In genomic region chr1:155308493-155309422, GRCh38 we compare ENCODE assay signal across 8 cellular contexts. TPM values are rescaled to one million over a fixed set of nuclear protein-coding genes. Genes with fewer than 3 reads are reported as not detected.
DNase-seq lines count a peak whose midpoint lies in the region; ATAC-seq and TF ChIP-seq lines count a peak whose summit lies in the region.

TSS of gene FDPS (plus strand) at chr1:155308866. CDS start at chr1:155309790, 924 bp downstream.

- no peak for TF ChIP-seq EP300 in suprapubic skin (IDR thresholded peaks at IDR 0.05)

- no peaks in the 10 kb centered on the region for H3K27me3 Mint-ChIP-seq in activated naive CD4-positive, alpha-beta T cell treated with anti-CD3 and anti-CD28 coated beads, Interleukin-2, amount 50 U/mL, for 24 hours

- H3K27ac Mint-ChIP-seq in activated naive CD4-positive, alpha-beta T cell treated with anti-CD3 and anti-CD28 coated beads, Interleukin-2, amount 50 U/mL, for 24 hours, result peak within 1 kb of the TSS; percentile 93

- peak within 1 kb of the TSS; percentile 99 for H3K4me3 Mint-ChIP-seq in activated naive CD4-positive, alpha-beta T cell treated with anti-CD3 and anti-CD28 coated beads, Interleukin-2, amount 50 U/mL, for 24 hours

- H3K4me1 ChIP-seq in suprapubic skin, result peaks cover 19% of the 10 kb centered on the region

- no peaks in the 10 kb centered on the region for H3K9me3 Mint-ChIP-seq in activated naive CD4-positive, alpha-beta T cell treated with anti-CD3 and anti-CD28 coated beads, Interleukin-2, amount 50 U/mL, for 24 hours

- TF ChIP-seq POLR2A in suprapubic skin (IDR thresholded peaks at IDR 0.05), result peak in 1 of 2 donors; percentile 40

- H3K27me3 ChIP-seq in GM06990 (replicated peaks; ENCODE audit: control insufficient read depth, insufficient read depth, low read length) (no peaks in the 10 kb centered on the region), suprapubic skin (no peaks in the 10 kb centered on the region)

- peak within 1 kb of the TSS; percentile 88 for H3K4me3 ChIP-seq in GM06990 (replicated peaks; ENCODE audit: low read depth, low read length)
- peak within 1 kb of the TSS; percentile 87 for H3K4me3 ChIP-seq in suprapubic skin

- peaks cover 12% of the 10 kb centered on the region for H3K36me3 ChIP-seq in GM06990 (ENCODE audit: control insufficient read depth, insufficient read depth, low read length)
- no peaks in the 10 kb centered on the region for H3K36me3 ChIP-seq in suprapubic skin

- H3K36me3 Mint-ChIP-seq in activated naive CD4-positive, alpha-beta T cell treated with anti-CD3 and anti-CD28 coated beads, Interleukin-2, amount 50 U/mL, for 24 hours, result peaks cover 12% of the 10 kb centered on the region

- ATAC-seq in HG02588 (IDR thresholded peaks at IDR 0.05; ENCODE audit: unreplicated experiment) (peak; percentile 93), SK-N-SH treated with all-trans-retinoic acid at 6 μM for 48 hours (peak; percentile 98)

- peaks cover 27% of the 10 kb centered on the region for H3K4me1 Mint-ChIP-seq in activated naive CD4-positive, alpha-beta T cell treated with anti-CD3 and anti-CD28 coated beads, Interleukin-2, amount 50 U/mL, for 24 hours

- TF ChIP-seq CTCF in GM06990 (IDR thresholded peaks at IDR 0.05; ENCODE audit: insufficient read depth, low read length, poor library complexity, severe bottlenecking), result no peak
- TF ChIP-seq CTCF in suprapubic skin (IDR thresholded peaks at IDR 0.05), result no peak

- under 1% methylated on average over 46 of the region's 51 CpGs for WGBS in suprapubic skin

- H3K9me3 ChIP-seq in suprapubic skin, result no peaks in the 10 kb centered on the region

- DNase-seq in GM06990 (ENCODE audit: extremely low read depth, insufficient read length) (peak; percentile 99), NCI-H1092 (lab: John Stamatoyannopoulos, UW) (peak; percentile 99), germinal center (ENCODE audit: low spot score) (peak; percentile 98), nucleus accumbens (lab: John Stamatoyannopoulos, UW) (peak; percentile 81 to 100 (median 98)), suprapubic skin (ENCODE audit: low spot score in 2 of 2) (peak; percentile 99)

- peak within 1 kb of the TSS; percentile 88 for H3K27ac ChIP-seq in suprapubic skin

TF ChIP-seq in SK-N-SH treated with all-trans-retinoic acid at 6 μM for 48 hours, 23 proteins besides CTCF, POLR2A, EP300 and RAD21:
- TF ChIP-seq SNAI2 (CRISPR knock-in tag; IDR thresholded peaks at IDR 0.05), result no peak
- 0 out of 2 replicates have a peak, but pooled peaks have one; percentile 24 for TF ChIP-seq POU6F1 (CRISPR knock-in tag; IDR thresholded peaks at IDR 0.05; ENCODE audit: borderline replicate concordance, low read depth)
- TF ChIP-seq, protein P1, sequence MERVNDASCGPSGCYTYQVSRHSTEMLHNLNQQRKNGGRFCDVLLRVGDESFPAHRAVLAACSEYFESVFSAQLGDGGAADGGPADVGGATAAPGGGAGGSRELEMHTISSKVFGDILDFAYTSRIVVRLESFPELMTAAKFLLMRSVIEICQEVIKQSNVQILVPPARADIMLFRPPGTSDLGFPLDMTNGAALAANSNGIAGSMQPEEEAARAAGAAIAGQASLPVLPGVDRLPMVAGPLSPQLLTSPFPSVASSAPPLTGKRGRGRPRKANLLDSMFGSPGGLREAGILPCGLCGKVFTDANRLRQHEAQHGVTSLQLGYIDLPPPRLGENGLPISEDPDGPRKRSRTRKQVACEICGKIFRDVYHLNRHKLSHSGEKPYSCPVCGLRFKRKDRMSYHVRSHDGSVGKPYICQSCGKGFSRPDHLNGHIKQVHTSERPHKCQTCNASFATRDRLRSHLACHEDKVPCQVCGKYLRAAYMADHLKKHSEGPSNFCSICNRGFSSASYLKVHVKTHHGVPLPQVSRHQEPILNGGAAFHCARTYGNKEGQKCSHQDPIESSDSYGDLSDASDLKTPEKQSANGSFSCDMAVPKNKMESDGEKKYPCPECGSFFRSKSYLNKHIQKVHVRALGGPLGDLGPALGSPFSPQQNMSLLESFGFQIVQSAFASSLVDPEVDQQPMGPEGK (CRISPR knock-in tag; IDR thresholded peaks at IDR 0.05; ENCODE audit: borderline replicate concordance), result no peak

RNA-seq across cellular contexts. Expression of gene FDPS, which starts in this region (rescaled TPM):
- 100 to 1,000 TPM; 110 to 194 (median 147) TPM for total RNA-seq in suprapubic skin

Comparison
In these comparisons a context has a peak if more than half of its experiments do, and no peak if none do; other contexts are left out.
1. Peak in every context shown above with its lines: DNase-seq, ATAC-seq, H3K4me3 ChIP-seq and H3K27ac ChIP-seq.